ENCODE assay signal across 35 cellular contexts in the genomic region with DNA sequence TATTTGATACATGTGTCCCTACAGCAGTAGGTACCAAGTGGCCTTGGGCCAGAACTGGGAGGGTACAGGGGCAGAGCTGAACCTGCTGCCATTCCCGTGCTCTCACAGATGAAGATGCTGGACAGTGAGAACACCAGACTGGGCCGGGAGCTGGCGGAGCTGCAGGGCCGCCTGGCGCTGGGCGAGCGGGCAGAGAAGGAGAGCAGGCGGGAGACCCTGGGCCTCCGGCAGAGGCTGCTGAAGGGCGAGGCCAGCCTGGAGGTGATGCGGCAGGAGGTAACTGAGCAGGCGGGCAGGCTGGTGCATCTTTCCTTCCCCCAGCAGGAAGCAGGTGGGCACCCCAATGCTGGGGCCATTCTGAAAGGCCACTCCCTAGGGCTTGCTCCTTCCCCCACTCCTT. TPM values are rescaled to one million over a fixed set of nuclear protein-coding genes. Genes with fewer than 3 reads are reported as not detected.
"Had no signal": no experiment of that assay in that cellular context is flagged by ENCODE, and none has a peak within 500 bp of the region (broad histone marks: within the 10 kb centered on the region; RNA-seq: fewer than 3 reads in every experiment).

No MANE protein-coding gene starts in this region.

- H3K27ac Mint-ChIP-seq: activated B cell treated with CpG ODN at 0.5 μM for 24 hours; activated CD4-positive, alpha-beta memory T cell treated with anti-CD3 and anti-CD28 coated beads for 36 hours; activated CD4-positive, alpha-beta T cell treated with anti-CD3 and anti-CD28 coated beads, Interleukin-2, amount 10 ng/mL, durations not matched to agents 24 days and 14 days; activated CD8-positive, alpha-beta T cell treated with anti-CD3 and anti-CD28 coated beads for 36 hours; activated naive CD4-positive, alpha-beta T cell treated with anti-CD3 and anti-CD28 coated beads for 36 hours; activated naive CD4-positive, alpha-beta T cell treated with anti-CD3 and anti-CD28 coated beads, Interleukin-2, amount 50 U/mL, for 72 hours; activated naive CD8-positive, alpha-beta T cell treated with anti-CD3 and anti-CD28 coated beads for 36 hours; activated T-cell treated with anti-CD3 and anti-CD28 coated beads, Interleukin-2, amount 50 U/mL, for 72 hours; activated T-helper 1 cell treated with anti-CD3 and anti-CD28 coated beads, Interleukin-12 subunit alpha, Interleukin-12 subunit beta, Interleukin-2, Interleukin-4 antibody, amounts not matched to agents 30 ng/mL and 10 ng/mL and 1 ng/mL, durations not matched to agents 14 hours and 24 hours and 36 hours; activated T-helper 17 cell treated with anti-CD3 and anti-CD28 coated beads, Interleukin-2, amount 50 U/mL, for 72 hours; T-helper 1 cell treated with Interleukin-12 subunit alpha and Interleukin-12 subunit beta and Interleukin-4 antibody, amounts not matched to agents 30 μg/mL and 1 μg/mL, for 36 hours; T-helper 2 cell treated with Interferon-gamma antibody and Interleukin-4, amounts not matched to agents 5 μg/mL and 100 μg/mL, for 36 hours had no signal

- DNase-seq: activated B cell treated with CpG ODN at 0.5 μM for 24 hours; activated CD4-positive, alpha-beta memory T cell treated with anti-CD3 and anti-CD28 coated beads for 36 hours; activated CD4-positive, alpha-beta T cell treated with anti-CD3 and anti-CD28 coated beads for 4 hours; activated CD4-positive, alpha-beta T cell treated with anti-CD3 and anti-CD28 coated beads, Interleukin-2, amount 10 ng/mL, durations not matched to agents 24 days and 14 days; activated CD4-positive, alpha-beta T cell treated with anti-CD3 and anti-CD28 coated beads, Interleukin-2, amount 50 U/mL, for 1 hour; activated CD4-positive, alpha-beta T cell treated with anti-CD3 and anti-CD28 coated beads, Interleukin-2, amount 50 U/mL, for 4 hours; activated CD4-positive, CD25-positive, alpha-beta regulatory T cell treated with anti-CD3 and anti-CD28 coated beads, Interleukin-2, amount 50 U/mL, for 72 hours; activated CD8-positive, alpha-beta memory T cell treated with anti-CD3 and anti-CD28 coated beads, Interleukin-2, amount 50 U/mL, for 4 hours; activated CD8-positive, alpha-beta T cell treated with anti-CD3 and anti-CD28 coated beads for 36 hours; activated effector memory CD4-positive, alpha-beta T cell treated with anti-CD3 and anti-CD28 coated beads, Interleukin-2, amount 50 U/mL, for 16 hours; activated gamma-delta T cell treated with Interleukin-2 at 50 U/mL for 16 hours; activated naive CD4-positive, alpha-beta T cell; activated naive CD4-positive, alpha-beta T cell treated with anti-CD3 and anti-CD28 coated beads for 36 hours; activated naive CD4-positive, alpha-beta T cell treated with anti-CD3 and anti-CD28 coated beads, Interleukin-2, amount 50 U/mL, for 16 hours; activated naive CD8-positive, alpha-beta T cell treated with anti-CD3 and anti-CD28 coated beads for 36 hours; activated T-cell treated with anti-CD3 and anti-CD28 coated beads for 4 hours; activated T-cell treated with anti-CD3 and anti-CD28 coated beads, Interleukin-2, amount 50 U/mL, for 1 hour; activated T-cell treated with anti-CD3 and anti-CD28 coated beads, Interleukin-2, amount 50 U/mL, for 4 hours; activated T-cell treated with anti-CD3 and anti-CD28 coated beads, Interleukin-2, amount 50 U/mL, for 72 hours; adrenal gland; amniotic stem cell; aorta; body of pancreas; brain microvascular endothelial cell; central memory CD4-positive, alpha-beta T cell; cerebellar nuclear complex; T-helper 1 cell; T-helper 2 cell; T-helper 9 cell had no signal

- ATAC-seq: activated CD8-positive, alpha-beta T cell treated with anti-CD3 and anti-CD28 coated beads for 36 hours; activated naive CD4-positive, alpha-beta T cell treated with anti-CD3 and anti-CD28 coated beads, Interleukin-2, amount 50 U/mL, for 72 hours; activated T-cell treated with anti-CD3 and anti-CD28 coated beads, Interleukin-2, amount 50 U/mL, for 4 hours; activated T-cell treated with anti-CD3 and anti-CD28 coated beads, Interleukin-2, amount 50 U/mL, for 72 hours; activated T-helper 17 cell treated with anti-CD3 and anti-CD28 coated beads, Interleukin-2, amount 50 U/mL, for 72 hours; body of pancreas had no signal

- H3K4me3 Mint-ChIP-seq: activated B cell treated with CpG ODN at 0.5 μM for 24 hours; activated CD4-positive, alpha-beta memory T cell treated with anti-CD3 and anti-CD28 coated beads for 36 hours; activated CD4-positive, alpha-beta T cell treated with anti-CD3 and anti-CD28 coated beads, Interleukin-2, amount 10 ng/mL, durations not matched to agents 24 days and 14 days; activated CD8-positive, alpha-beta T cell treated with anti-CD3 and anti-CD28 coated beads for 36 hours; activated naive CD4-positive, alpha-beta T cell treated with anti-CD3 and anti-CD28 coated beads for 36 hours; activated naive CD8-positive, alpha-beta T cell treated with anti-CD3 and anti-CD28 coated beads for 36 hours; activated T-cell treated with anti-CD3 and anti-CD28 coated beads, Interleukin-2, amount 50 U/mL, for 4 hours; activated T-cell treated with anti-CD3 and anti-CD28 coated beads, Interleukin-2, amount 50 U/mL, for 72 hours; activated T-helper 1 cell treated with anti-CD3 and anti-CD28 coated beads, Interleukin-12 subunit alpha, Interleukin-12 subunit beta, Interleukin-2, Interleukin-4 antibody, amounts not matched to agents 30 ng/mL and 10 ng/mL and 1 ng/mL, durations not matched to agents 14 hours and 24 hours and 36 hours; activated T-helper 17 cell treated with anti-CD3 and anti-CD28 coated beads, Interleukin-2, amount 50 U/mL, for 72 hours; T-helper 1 cell treated with Interleukin-12 subunit alpha and Interleukin-12 subunit beta and Interleukin-4 antibody, amounts not matched to agents 30 μg/mL and 1 μg/mL, for 36 hours; T-helper 2 cell treated with Interferon-gamma antibody and Interleukin-4, amounts not matched to agents 5 μg/mL and 100 μg/mL, for 36 hours had no signal

- H3K27me3 Mint-ChIP-seq: activated B cell treated with CpG ODN at 0.5 μM for 24 hours; activated CD4-positive, alpha-beta memory T cell treated with anti-CD3 and anti-CD28 coated beads for 36 hours; activated CD4-positive, alpha-beta T cell treated with anti-CD3 and anti-CD28 coated beads, Interleukin-2, amount 10 ng/mL, durations not matched to agents 24 days and 14 days; activated CD8-positive, alpha-beta T cell treated with anti-CD3 and anti-CD28 coated beads for 36 hours; activated naive CD8-positive, alpha-beta T cell treated with anti-CD3 and anti-CD28 coated beads for 36 hours; activated T-helper 17 cell treated with anti-CD3 and anti-CD28 coated beads, Interleukin-2, amount 50 U/mL, for 72 hours had no signal

- H3K36me3 Mint-ChIP-seq: activated CD4-positive, alpha-beta memory T cell treated with anti-CD3 and anti-CD28 coated beads for 36 hours; activated naive CD4-positive, alpha-beta T cell treated with anti-CD3 and anti-CD28 coated beads, Interleukin-2, amount 50 U/mL, for 72 hours; activated naive CD8-positive, alpha-beta T cell treated with anti-CD3 and anti-CD28 coated beads for 36 hours had no signal

- H3K9me3 Mint-ChIP-seq: activated B cell treated with CpG ODN at 0.5 μM for 24 hours; activated CD4-positive, alpha-beta memory T cell treated with anti-CD3 and anti-CD28 coated beads for 36 hours; activated CD4-positive, alpha-beta T cell treated with anti-CD3 and anti-CD28 coated beads, Interleukin-2, amount 10 ng/mL, durations not matched to agents 24 days and 14 days; activated CD8-positive, alpha-beta T cell treated with anti-CD3 and anti-CD28 coated beads for 36 hours; activated naive CD4-positive, alpha-beta T cell treated with anti-CD3 and anti-CD28 coated beads for 36 hours; activated naive CD4-positive, alpha-beta T cell treated with anti-CD3 and anti-CD28 coated beads, Interleukin-2, amount 50 U/mL, for 72 hours; activated naive CD8-positive, alpha-beta T cell treated with anti-CD3 and anti-CD28 coated beads for 36 hours; activated T-cell treated with anti-CD3 and anti-CD28 coated beads, Interleukin-2, amount 50 U/mL, for 4 hours; activated T-cell treated with anti-CD3 and anti-CD28 coated beads, Interleukin-2, amount 50 U/mL, for 72 hours; activated T-helper 1 cell treated with anti-CD3 and anti-CD28 coated beads, Interleukin-12 subunit alpha, Interleukin-12 subunit beta, Interleukin-2, Interleukin-4 antibody, amounts not matched to agents 30 ng/mL and 10 ng/mL and 1 ng/mL, durations not matched to agents 14 hours and 24 hours and 36 hours; activated T-helper 17 cell treated with anti-CD3 and anti-CD28 coated beads, Interleukin-2, amount 50 U/mL, for 72 hours; T-helper 1 cell treated with Interleukin-12 subunit alpha and Interleukin-12 subunit beta and Interleukin-4 antibody, amounts not matched to agents 30 μg/mL and 1 μg/mL, for 36 hours; T-helper 2 cell treated with Interferon-gamma antibody and Interleukin-4, amounts not matched to agents 5 μg/mL and 100 μg/mL, for 36 hours had no signal

RNA-seq across cellular contexts. Expression of gene MFAP2, which starts 21.9 kb away (rescaled TPM):
- total RNA-seq: activated B cell treated with CpG ODN at 0.5 μM for 24 hours; activated CD4-positive, alpha-beta memory T cell treated with anti-CD3 and anti-CD28 coated beads for 36 hours; activated CD4-positive, alpha-beta T cell treated with anti-CD3 and anti-CD28 coated beads, Interleukin-2, amount 10 ng/mL, durations not matched to agents 24 days and 14 days; activated CD8-positive, alpha-beta memory T cell treated with anti-CD3 and anti-CD28 coated beads for 36 hours; activated CD8-positive, alpha-beta T cell treated with anti-CD3 and anti-CD28 coated beads for 36 hours; activated naive CD4-positive, alpha-beta T cell treated with anti-CD3 and anti-CD28 coated beads for 36 hours; activated naive CD8-positive, alpha-beta T cell treated with anti-CD3 and anti-CD28 coated beads for 36 hours; activated T-helper 1 cell treated with anti-CD3 and anti-CD28 coated beads, Interleukin-12 subunit alpha, Interleukin-12 subunit beta, Interleukin-2, Interleukin-4 antibody, amounts not matched to agents 30 ng/mL and 10 ng/mL and 1 ng/mL, durations not matched to agents 14 hours and 24 hours and 36 hours; activated T-helper 17 cell treated with anti-CD3 and anti-CD28 coated beads, Interleukin-2, amount 50 U/mL, for 72 hours had no signal
